Comparison of ENCODE assay signal across 16 cellular contexts in the genomic region with DNA sequence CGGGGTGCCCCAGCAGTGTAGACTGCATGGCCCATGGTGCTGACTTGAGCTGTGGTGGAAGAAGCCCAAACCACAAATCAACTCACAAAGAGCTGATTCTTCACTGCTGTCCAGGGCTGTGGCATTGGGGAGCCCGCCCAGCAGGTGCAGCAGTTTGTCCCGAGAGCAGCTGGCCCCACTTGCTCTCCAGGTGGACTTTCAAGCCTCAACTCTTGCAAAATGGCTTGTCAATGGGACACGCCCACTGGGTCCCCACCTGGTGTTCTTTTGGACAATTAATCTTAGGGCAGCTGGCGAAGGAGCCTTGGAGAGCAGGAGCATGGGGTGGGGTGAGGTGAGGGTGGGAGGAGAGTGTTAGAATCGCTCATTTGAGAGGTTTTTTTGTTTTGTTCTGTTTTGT.
"Had no signal": no experiment of that assay in that cellular context is flagged by ENCODE, and none has a peak within 500 bp of the region (broad histone marks: within the 10 kb centered on the region; RNA-seq: fewer than 3 reads in every experiment).

No MANE protein-coding gene starts in this region.

- DNase-seq: activated CD4-positive, alpha-beta T cell treated with anti-CD3 and anti-CD28 coated beads, Interleukin-2, amount 10 ng/mL, durations not matched to agents 7 days and 5 days; activated CD4-positive, CD25-positive, alpha-beta regulatory T cell; activated CD8-positive, alpha-beta memory T cell treated with anti-CD3 and anti-CD28 coated beads, Interleukin-2, amount 50 U/mL, for 48 hours; activated gamma-delta T cell; activated T-cell treated with anti-CD3 and anti-CD28 coated beads, Interleukin-2, amount 50 U/mL, for 72 hours; body of pancreas; caudate nucleus; lower lobe of right lung; spleen; stomach; testis had no signal

- H3K4me3 ChIP-seq: body of pancreas, lower lobe of right lung, spleen, stomach, testis, upper lobe of left lung had no signal

- H3K4me1 ChIP-seq: body of pancreas, stomach, upper lobe of left lung had no signal

- H3K9me3 ChIP-seq: body of pancreas, lower lobe of right lung, testis had no signal

- H3K27ac ChIP-seq: body of pancreas, lower lobe of right lung, spleen, stomach, testis, upper lobe of left lung had no signal

- H3K27me3 ChIP-seq: body of pancreas, stomach, testis, upper lobe of left lung had no signal

- H3K36me3 ChIP-seq: lower lobe of right lung, spleen, stomach, upper lobe of left lung had no signal

- ATAC-seq: activated naive CD4-positive, alpha-beta T cell treated with anti-CD3 and anti-CD28 coated beads, Interleukin-2, amount 50 U/mL, for 72 hours; activated T-cell treated with anti-CD3 and anti-CD28 coated beads, Interleukin-2, amount 50 U/mL, for 72 hours; body of pancreas; esophagus mucosa; left colon; sciatic nerve had no signal
